Comparison of ENCODE assay signal across 9 cellular contexts in genomic region chr1:63746129-63746864, GRCh38. TPM values are rescaled to one million over a fixed set of nuclear protein-coding genes. Genes with fewer than 3 reads are reported as not detected.
DNase-seq lines count a peak whose midpoint lies in the region; ATAC-seq and TF ChIP-seq lines count a peak whose summit lies in the region.
"Had no signal": no experiment of that assay in that cellular context is flagged by ENCODE, and none has a peak within 500 bp of the region (broad histone marks: within the 10 kb centered on the region; RNA-seq: fewer than 3 reads in every experiment).

No MANE protein-coding gene starts in this region.

- 82 to 95% methylated on average over 12 of the region's 12 CpGs for WGBS in body of pancreas, 2 donors

- DNase-seq in AG20443 (ENCODE audit: low spot score), result peak; percentile 36
- DNase-seq in MG63, result peak; percentile 93
- DNase-seq in caudate nucleus (lab: John Stamatoyannopoulos, UW), result peak in 41 of 61 donors; percentile 2 to 85 (median 34)
- DNase-seq in non-pigmented ciliary epithelial cell (ENCODE audit: low read depth), result peak; percentile 95
- no peak for DNase-seq in body of pancreas
- no peak for DNase-seq in NCI-H1694 (lab: John Stamatoyannopoulos, UW)
- no peak for DNase-seq in NCI-H2171 (lab: John Stamatoyannopoulos, UW)
- DNase-seq: NCI-H187 treated with DMSO at 0.1 percent for 48 hours had no signal

- no peaks in the 10 kb centered on the region for H3K27me3 ChIP-seq in MG63
- H3K27me3 ChIP-seq in body of pancreas, result no peaks in the 10 kb centered on the region

- no peak for TF ChIP-seq POLR2A in body of pancreas (IDR thresholded peaks at IDR 0.05)

- ATAC-seq in body of pancreas (no peak), GM19035 (IDR thresholded peaks at IDR 0.05; ENCODE audit: unreplicated experiment) (no peak)

- TF ChIP-seq CTCF in body of pancreas (IDR thresholded peaks at IDR 0.05), result no peak

- no peaks in the 10 kb centered on the region for H3K4me1 ChIP-seq in body of pancreas

- H3K27ac ChIP-seq in caudate nucleus (ENCODE audit: low read depth, low read length) (peak overlapping the region; percentile 48), body of pancreas (no peak overlapping the region)

- no peaks in the 10 kb centered on the region for H3K36me3 ChIP-seq in MG63
- no peaks in the 10 kb centered on the region for H3K36me3 ChIP-seq in body of pancreas (replicated peaks in 1 of 2; ENCODE audit: insufficient read depth in 1 of 2, low read depth in 2 of 2)

- H3K9me3 ChIP-seq in MG63, result no peaks in the 10 kb centered on the region; the same call in 1 of the 2 replicates
- no peaks in the 10 kb centered on the region for H3K9me3 ChIP-seq in body of pancreas

- intact Hi-C loops in body of pancreas (cut with DNase I), result no loop called here

- H3K4me3 ChIP-seq in MG63, result no peak overlapping the region
- no peak overlapping the region for H3K4me3 ChIP-seq in body of pancreas

RNA-seq across cellular contexts. Expression of gene ROR1, which starts 27.5 kb away (rescaled TPM):
- 1.4 and 2.3 TPM in 2 replicates for total RNA-seq in MG63 (2014; rRNA removed; shearing (Covaris generic); ENCODE audit: low replicate concordance)
- total RNA-seq in body of pancreas, result 10 to 100 TPM; 26.7 to 56.0 TPM

Comparison
In these comparisons a context has a peak if more than half of its experiments do, and no peak if none do; other contexts are left out.
1. DNase-seq: peak in AG20443 (single experiment), MG63 (single experiment), caudate nucleus (41 of 61) and non-pigmented ciliary epithelial cell (single experiment); none in body of pancreas (0 of 4), NCI-H1694 (single experiment) and NCI-H2171 (single experiment).